In genomic region chr3:132659370-132660055, GRCh38 we compare ENCODE assay signal across 8 cellular contexts. TPM values are rescaled to one million over a fixed set of nuclear protein-coding genes. Genes with fewer than 3 reads are reported as not detected.
DNase-seq lines count a peak whose midpoint lies in the region; ATAC-seq and TF ChIP-seq lines count a peak whose summit lies in the region.

ACAD11 (minus strand) TSS chr3:132659809; CDS start chr3:132659751, 58 bp downstream.

- H3K4me3 ChIP-seq in Karpas-422 (ENCODE audit: low read length), result peak within 1 kb of the TSS; percentile 87
- H3K4me3 ChIP-seq in heart left ventricle, result peak within 1 kb of the TSS; percentile 54 to 96 (median 86)
- peak within 1 kb of the TSS; percentile 85 for H3K4me3 ChIP-seq in parathyroid adenoma (ENCODE audit: low read depth, low read length)

- TF ChIP-seq POLR2A in heart left ventricle (IDR thresholded peaks at IDR 0.05), result no peak

- H2AFZ ChIP-seq in Karpas-422 (ENCODE audit: low read length) (peak within 1 kb of the TSS; percentile 72), parathyroid adenoma (peak within 1 kb of the TSS; percentile 96)

- H3K9me2 ChIP-seq in Karpas-422 (replicated peaks; ENCODE audit: insufficient read depth, low read length), result no peaks in the 10 kb centered on the region

- H3K36me3 ChIP-seq in Karpas-422 (ENCODE audit: insufficient read depth, low read length) (peaks cover 9% of the 10 kb centered on the region; the same call in 1 of the 2 replicates), heart left ventricle (no peaks in the 10 kb centered on the region), parathyroid adenoma (ENCODE audit: control insufficient read depth, insufficient read depth, low read length) (no peaks in the 10 kb centered on the region)

- peak; percentile 83 to 88 (median 85) for ATAC-seq in heart left ventricle

- CTCF ChIA-PET in GM10248 (lab: Yijun Ruan, JAX), result interaction anchor here (0.8 to 2.5 kb wide), 13 partner anchors 8 to 235 kb away, joined by 3 to 24 read pairs (median 4); no protein-coding TSS in a partner anchor

- H3K4me1 ChIP-seq in Karpas-422 (ENCODE audit: low read length) (peaks cover 40% of the 10 kb centered on the region), heart left ventricle (peaks cover 0 to 73% (median 51%) of the 10 kb centered on the region in 12 donors), parathyroid adenoma (peaks cover 15% of the 10 kb centered on the region)

- peak; percentile 65 for TF ChIP-seq CTCF in GM10248 (IDR thresholded peaks at IDR 0.05; ENCODE audit: control extremely low read depth, extremely low read depth, low read depth, missing control alignments)
- TF ChIP-seq CTCF in heart left ventricle (IDR thresholded peaks at IDR 0.05), result peak; percentile 41 to 82 (median 63)
- TF ChIP-seq CTCF in parathyroid adenoma (IDR thresholded peaks at IDR 0.05), result peak; percentile 49

- 0 to 1% (median 0%) methylated on average over 20 to 34 of the region's 34 CpGs for WGBS in heart left ventricle, 4 donors

- intact Hi-C loops in heart left ventricle (cut with DNase I), result loop anchor here in 4 of 10 donors (2.0 to 10.0 kb wide), 3 partner anchors 55 to 63 kb away; partner anchors contain the start of gene NPHP3 (in 3 of the 4)

- POLR2A ChIA-PET in GM10248 (lab: Yijun Ruan, JAX), result interaction anchor here (0.7 kb wide), 1 partner anchor 15 kb away, joined by 3 read pairs; no protein-coding TSS in a partner anchor

- H3K27me3 ChIP-seq in Karpas-422 (ENCODE audit: low read length) (no peaks in the 10 kb centered on the region), heart left ventricle (no peaks in the 10 kb centered on the region), parathyroid adenoma (ENCODE audit: control insufficient read depth, insufficient read depth, low read length) (no peaks in the 10 kb centered on the region)

- H3K27ac ChIP-seq in Karpas-422 (ENCODE audit: low read length) (peak within 1 kb of the TSS; percentile 33), heart left ventricle (peak within 1 kb of the TSS; percentile 73 to 96 (median 93)), parathyroid adenoma (peak within 1 kb of the TSS; percentile 86)

- DNase-seq in GM10248 (ENCODE audit: extremely low spot score) (peak; percentile 66), H4 (ENCODE audit: low spot score) (peak; percentile 61), Karpas-422 (peak; percentile 77), SHP77 (lab: John Stamatoyannopoulos, UW) (peak; percentile 65 to 69), amygdala (lab: John Stamatoyannopoulos, UW) (peak in 54 of 56 donors; percentile 26 to 86 (median 64)), heart left ventricle (peak; percentile 73 to 81 (median 78)), GOT3 (lab: John Stamatoyannopoulos, UW) (no peak)

- H3K79me2 ChIP-seq in Karpas-422 (ENCODE audit: low read length) (peaks cover 56% of the 10 kb centered on the region), parathyroid adenoma (peaks cover 33% of the 10 kb centered on the region)

- H3K4me2 ChIP-seq in Karpas-422 (ENCODE audit: low read depth, low read length, poor library complexity, severe bottlenecking) (peak within 1 kb of the TSS; percentile 82), parathyroid adenoma (ENCODE audit: low read length) (peak within 1 kb of the TSS; percentile 75)

- H3K9me3 ChIP-seq in Karpas-422 (ENCODE audit: low read length) (no peaks in the 10 kb centered on the region), heart left ventricle (no peaks in the 10 kb centered on the region), parathyroid adenoma (ENCODE audit: control insufficient read depth, low read length) (no peaks in the 10 kb centered on the region)

- H3K9ac ChIP-seq in Karpas-422 (ENCODE audit: low read length) (peak within 1 kb of the TSS; percentile 93), parathyroid adenoma (peak within 1 kb of the TSS; percentile 93)

- H4K20me1 ChIP-seq in Karpas-422 (ENCODE audit: insufficient read depth, low read depth, low read length), result no peaks in the 10 kb centered on the region

RNA-seq across cellular contexts. Expression of gene ACAD11, which starts in this region (rescaled TPM):
- 10.4 and 11.8 TPM in 2 replicates for total RNA-seq in H4 (2014; rRNA removed; shearing (Covaris generic))
- 16.5 and 25.0 TPM in 2 replicates for total RNA-seq in Karpas-422 (2014; rRNA removed; shearing (Covaris generic); ENCODE audit: low replicate concordance)
- 10 to 100 TPM; 18.3 to 38.8 (median 24.5) TPM for total RNA-seq in heart left ventricle
- 10 to 100 TPM in 1 of 2 donors, 1 to 10 TPM in 1; 8.9 to 14.1 TPM for polyA plus RNA-seq in heart left ventricle

Comparison
In these comparisons a context has a peak if more than half of its experiments do, and no peak if none do; other contexts are left out.
1. H3K27ac ChIP-seq: peak in every context shown above with its lines; median percentile 93 in heart left ventricle; 86 in parathyroid adenoma; 33 in Karpas-422.